8 cellular contexts compared by ENCODE assay signal in the genomic region with DNA sequence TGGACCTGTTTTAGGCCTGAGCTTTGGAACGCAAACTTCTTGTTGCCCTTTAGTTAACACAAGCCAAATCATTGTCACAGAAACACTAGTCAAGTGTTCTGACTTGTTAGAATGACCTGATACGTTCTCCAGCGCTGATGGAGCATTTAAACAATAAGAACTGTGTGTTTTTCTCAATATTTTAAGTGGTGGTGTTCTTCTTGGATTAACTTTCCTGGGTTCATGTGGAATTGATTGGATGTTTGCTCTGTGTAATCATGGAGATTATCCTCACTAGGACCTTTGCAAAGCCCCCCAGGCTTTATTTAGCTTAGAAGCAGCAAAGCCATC. TPM values are rescaled to one million over a fixed set of nuclear protein-coding genes. Genes with fewer than 3 reads are reported as not detected.
A peak's percentile ranks its signal among the peaks of the same experiment; 100 is the strongest.
DNase-seq lines count a peak whose midpoint lies in the region; ATAC-seq, FAIRE-seq and TF ChIP-seq lines count a peak whose summit lies in the region.

No MANE protein-coding gene starts in this region.

- H3K27me3 ChIP-seq in HUES64 (ENCODE audit: insufficient read depth, low read length) = peaks cover 46% of the 10 kb centered on the region
- no peaks in the 10 kb centered on the region for H3K27me3 ChIP-seq in mucosa of stomach (ENCODE audit: control insufficient read depth, insufficient read depth, low read length)

- TF ChIP-seq POLR2A in A549 (IDR thresholded peaks at IDR 0.05; ENCODE audit: low read length) = no peak

- POLR2A ChIA-PET in A549 (lab: Yijun Ruan, JAX) = no interaction called here

- no peak overlapping the region for H3K4me3 ChIP-seq in A549
- peak overlapping the region; percentile 96 for H3K4me3 ChIP-seq in HUES64 (ENCODE audit: low read length)
- peak overlapping the region; percentile 74 for H3K4me3 ChIP-seq in mucosa of stomach (ENCODE audit: low read length)

- peaks cover 18% of the 10 kb centered on the region; the same call in 2 of the 3 replicates for H3K4me1 ChIP-seq in A549
- H3K4me1 ChIP-seq in HUES64 (ENCODE audit: insufficient read depth, low read length) = peaks cover 12% of the 10 kb centered on the region; the same call in 1 of the 2 replicates
- peaks cover 17% of the 10 kb centered on the region for H3K4me1 ChIP-seq in mucosa of stomach (ENCODE audit: control insufficient read depth, insufficient read depth, low read length)

- CTCF ChIA-PET in A549 (lab: Yijun Ruan, JAX) = interaction anchor here (1.6 to 6.3 kb wide), 4 partner anchors 61 to 160 kb away, joined by 3 to 50 read pairs (median 5); no protein-coding TSS in a partner anchor

- FAIRE-seq in A549 (lab: Jason Lieb, UNC) (no peak), urothelium cell line (lab: Jason Lieb, UNC) (no peak)

- 88% methylated on average over 3 of the region's 3 CpGs for WGBS in A549 (ENCODE audit: missing lambda C conversion rate)
- WGBS in HUES64 = 60% methylated on average over 3 of the region's 3 CpGs

- in situ Hi-C loops in GM13976 (cut with MboI; ENCODE audit: low sequenced_read_pairs, unreplicated experiment) = no loop called here

- peak overlapping the region; percentile 92 for H3K4me2 ChIP-seq in A549

- DNase-seq in A549 (ENCODE audit: low read depth in 1 of 2, low spot score in 1 of 2) (no peak), caudate nucleus (lab: John Stamatoyannopoulos, UW) (peak in 2 of 61 donors; percentile 41 to 52), GM13976 (ENCODE audit: low spot score) (no peak), SKM-1 (lab: John Stamatoyannopoulos, UW; ENCODE audit: unreplicated experiment) (no peak), urothelium cell line (ENCODE audit: low spot score) (no peak)

- H3K36me3 ChIP-seq in HUES64 (ENCODE audit: insufficient read depth, low read length) = no peaks in the 10 kb centered on the region
- H3K36me3 ChIP-seq in mucosa of stomach (ENCODE audit: control insufficient read depth, insufficient read depth, low read length) = no peaks in the 10 kb centered on the region

- H3K9me3 ChIP-seq in A549 = no peaks in the 10 kb centered on the region
- H3K9me3 ChIP-seq in HUES64 (ENCODE audit: insufficient read depth, low read depth, low read length) = no peaks in the 10 kb centered on the region
- H3K9me3 ChIP-seq in mucosa of stomach (ENCODE audit: control insufficient read depth, low read length) = no peaks in the 10 kb centered on the region

- TF ChIP-seq CTCF in A549 (IDR thresholded peaks at IDR 0.05) (no peak), GM13976 (IDR thresholded peaks at IDR 0.05; ENCODE audit: borderline replicate concordance, control extremely low read depth, extremely low read depth, insufficient read depth, missing control alignments) (no peak)

- TF ChIP-seq EP300 in A549 (IDR thresholded peaks at IDR 0.05) = no peak

- ATAC-seq in A549 = no peak
- ATAC-seq in HG03159 (IDR thresholded peaks at IDR 0.05; ENCODE audit: unreplicated experiment) = no peak

- TF ChIP-seq RAD21 in A549 (conservative IDR thresholded peaks at IDR 0.05 in 1 of 2, IDR thresholded peaks at IDR 0.05 in 1 of 2) = no peak

- H3K9ac ChIP-seq in HUES64 (ENCODE audit: low read depth, low read length) = no peak overlapping the region; the same call in 1 of the 2 replicates
- peak overlapping the region; percentile 81 for H3K9ac ChIP-seq in mucosa of stomach (ENCODE audit: low read length)

- H3K27ac ChIP-seq in A549 (no peak overlapping the region), HUES64 (ENCODE audit: low read depth, low read length) (no peak overlapping the region), caudate nucleus (ENCODE audit: low read depth, low read length) (peak overlapping the region; percentile 68)

TF ChIP-seq in A549, 52 proteins besides CTCF, POLR2A, EP300 and RAD21:
- TF ChIP-seq SREBF2 (IDR thresholded peaks at IDR 0.05) (no peak), RFX5 (IDR thresholded peaks at IDR 0.05) (no peak), CBX8 (IDR thresholded peaks at IDR 0.05) (no peak), POLR2AphosphoS2 (conservative IDR thresholded peaks at IDR 0.05; ENCODE audit: low read length) (no peak), MAZ (IDR thresholded peaks at IDR 0.05; ENCODE audit: borderline replicate concordance, low read depth, low read length) (no peak), HOXB5 (CRISPR knock-in tag; IDR thresholded peaks at IDR 0.05) (no peak), CBX2 (IDR thresholded peaks at IDR 0.05; ENCODE audit: borderline replicate concordance, low read depth) (no peak), CHD2 (IDR thresholded peaks at IDR 0.05; ENCODE audit: low read length, partially characterized antibody) (no peak), MYC (IDR thresholded peaks at IDR 0.05; ENCODE audit: borderline replicate concordance, low read length) (no peak), HDAC2 (IDR thresholded peaks at IDR 0.05) (no peak), KDM5A (IDR thresholded peaks at IDR 0.05) (no peak), RNF2 (IDR thresholded peaks at IDR 0.05; ENCODE audit: borderline replicate concordance, low read depth) (no peak), HOXA7 (CRISPR knock-in tag; IDR thresholded peaks at IDR 0.05) (no peak), HEYL (CRISPR knock-in tag; IDR thresholded peaks at IDR 0.05) (no peak)
- TF ChIP-seq, protein P1, sequence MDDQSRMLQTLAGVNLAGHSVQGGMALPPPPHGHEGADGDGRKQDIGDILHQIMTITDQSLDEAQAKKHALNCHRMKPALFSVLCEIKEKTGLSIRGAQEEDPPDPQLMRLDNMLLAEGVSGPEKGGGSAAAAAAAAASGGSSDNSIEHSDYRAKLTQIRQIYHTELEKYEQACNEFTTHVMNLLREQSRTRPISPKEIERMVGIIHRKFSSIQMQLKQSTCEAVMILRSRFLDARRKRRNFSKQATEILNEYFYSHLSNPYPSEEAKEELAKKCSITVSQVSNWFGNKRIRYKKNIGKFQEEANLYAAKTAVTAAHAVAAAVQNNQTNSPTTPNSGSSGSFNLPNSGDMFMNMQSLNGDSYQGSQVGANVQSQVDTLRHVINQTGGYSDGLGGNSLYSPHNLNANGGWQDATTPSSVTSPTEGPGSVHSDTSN (IDR thresholded peaks at IDR 0.05) = no peak
- TF ChIP-seq, protein P2, sequence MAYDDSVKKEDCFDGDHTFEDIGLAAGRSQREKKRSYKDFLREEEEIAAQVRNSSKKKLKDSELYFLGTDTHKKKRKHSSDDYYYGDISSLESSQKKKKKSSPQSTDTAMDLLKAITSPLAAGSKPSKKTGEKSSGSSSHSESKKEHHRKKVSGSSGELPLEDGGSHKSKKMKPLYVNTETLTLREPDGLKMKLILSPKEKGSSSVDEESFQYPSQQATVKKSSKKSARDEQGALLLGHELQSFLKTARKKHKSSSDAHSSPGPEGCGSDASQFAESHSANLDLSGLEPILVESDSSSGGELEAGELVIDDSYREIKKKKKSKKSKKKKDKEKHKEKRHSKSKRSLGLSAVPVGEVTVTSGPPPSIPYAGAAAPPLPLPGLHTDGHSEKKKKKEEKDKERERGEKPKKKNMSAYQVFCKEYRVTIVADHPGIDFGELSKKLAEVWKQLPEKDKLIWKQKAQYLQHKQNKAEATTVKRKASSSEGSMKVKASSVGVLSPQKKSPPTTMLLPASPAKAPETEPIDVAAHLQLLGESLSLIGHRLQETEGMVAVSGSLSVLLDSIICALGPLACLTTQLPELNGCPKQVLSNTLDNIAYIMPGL (CRISPR knock-in tag; IDR thresholded peaks at IDR 0.05; ENCODE audit: borderline replicate concordance) = no peak
- TF ChIP-seq, protein P3, sequence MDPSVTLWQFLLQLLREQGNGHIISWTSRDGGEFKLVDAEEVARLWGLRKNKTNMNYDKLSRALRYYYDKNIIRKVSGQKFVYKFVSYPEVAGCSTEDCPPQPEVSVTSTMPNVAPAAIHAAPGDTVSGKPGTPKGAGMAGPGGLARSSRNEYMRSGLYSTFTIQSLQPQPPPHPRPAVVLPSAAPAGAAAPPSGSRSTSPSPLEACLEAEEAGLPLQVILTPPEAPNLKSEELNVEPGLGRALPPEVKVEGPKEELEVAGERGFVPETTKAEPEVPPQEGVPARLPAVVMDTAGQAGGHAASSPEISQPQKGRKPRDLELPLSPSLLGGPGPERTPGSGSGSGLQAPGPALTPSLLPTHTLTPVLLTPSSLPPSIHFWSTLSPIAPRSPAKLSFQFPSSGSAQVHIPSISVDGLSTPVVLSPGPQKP (IDR thresholded peaks at IDR 0.05; ENCODE audit: low read depth, low read length) = no peak

RNA-seq across cellular contexts. Expression of a gene that starts 1.6 kb away (rescaled TPM):
- polyA plus RNA-seq in A549 (2011; rRNA removed) (7.3 and 8.0 TPM in 2 replicates), A549 (2017; fragmentation: RNase III; extraction: RNeasy Plus Mini Kit Qiagen cat#74134 plus additional on column Dnase treatment) (4.8 to 5.3 TPM (median 5.2 TPM) in 3 replicates)
- polyA plus RNA-seq in A549 (2012; cell fraction: cytosol; rRNA removed) = 3.5 and 4.3 TPM in 2 replicates
- polyA plus RNA-seq in A549 (2012; cell fraction: nucleus; rRNA removed) = 4.0 and 5.1 TPM in 2 replicates
- 4.9 and 5.0 TPM in 2 replicates for polyA minus RNA-seq in A549 (2011; rRNA and poly(A)+ RNA removed)
- 8.0 TPM for polyA plus RNA-seq in HUES64 (2013, experiment 1 of 2)
- 7.4 TPM for polyA plus RNA-seq in HUES64 (2013, experiment 2 of 2)
